In the genomic region with DNA sequence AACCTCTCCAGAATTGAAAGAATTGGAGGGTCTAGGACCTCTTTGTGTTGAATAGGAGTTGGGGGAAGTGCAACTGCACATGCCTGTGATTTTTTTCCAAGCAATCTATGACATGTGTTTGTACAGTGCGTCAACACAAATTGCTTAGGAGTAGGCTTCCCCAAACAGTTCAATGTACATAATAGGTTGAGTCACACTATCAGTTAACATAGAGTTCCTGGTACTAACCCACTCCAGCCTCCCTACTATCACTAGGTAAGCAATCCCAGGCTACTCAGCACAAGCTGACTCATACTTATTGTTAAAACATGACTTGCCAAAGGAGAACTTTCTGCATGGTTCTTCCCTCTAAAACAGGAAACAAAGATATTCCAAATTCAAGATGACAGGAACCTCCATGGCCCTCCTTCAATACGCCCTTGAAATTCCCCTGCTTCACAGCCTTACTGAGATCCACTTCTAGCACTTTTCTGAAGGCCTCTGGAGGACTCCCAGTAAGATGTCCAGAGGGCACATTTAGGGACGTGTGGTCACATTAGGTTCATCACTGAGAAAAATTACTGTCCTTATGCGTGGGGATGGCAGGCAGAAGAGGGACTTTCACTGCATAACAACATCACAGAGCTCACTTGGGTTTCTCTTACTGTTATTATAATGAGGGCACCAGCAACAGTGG, we compare ENCODE assay signal across 11 cellular contexts. TPM values are rescaled to one million over a fixed set of nuclear protein-coding genes. Genes with fewer than 3 reads are reported as not detected.
DNase-seq lines count a peak whose midpoint lies in the region; ATAC-seq and TF ChIP-seq lines count a peak whose summit lies in the region.
"Had no signal": no experiment of that assay in that cellular context is flagged by ENCODE, and none has a peak within 500 bp of the region (broad histone marks: within the 10 kb centered on the region; RNA-seq: fewer than 3 reads in every experiment).

No MANE protein-coding gene starts in this region.

- no peaks in the 10 kb centered on the region for H3K9me3 ChIP-seq in lung (ENCODE audit: control insufficient read depth in 2 of 2, insufficient read depth in 1 of 2, low read length in 1 of 2)
- H3K9me3 ChIP-seq in CD4-positive, alpha-beta T cell (ENCODE audit: control insufficient read depth, low read length) = no peaks in the 10 kb centered on the region

- peaks cover 10% of the 10 kb centered on the region for H3K4me1 Mint-ChIP-seq in CD14-positive monocyte
- no peaks in the 10 kb centered on the region for H3K4me1 Mint-ChIP-seq in activated T-helper 2 cell treated with anti-CD3 and anti-CD28 coated beads, Interferon-gamma antibody, Interleukin-2, Interleukin-4, amounts not matched to agents 10 μg/mL and 5 μg/mL and 100 μg/mL, durations not matched to agents 14 hours and 24 hours and 36 hours (ENCODE audit: low read depth)
- peaks cover 56% of the 10 kb centered on the region for H3K4me1 Mint-ChIP-seq in CD4-positive, alpha-beta T cell (ENCODE audit: low read depth)

- peaks cover 1 to 7% (median 3%) of the 10 kb centered on the region in 3 donors for H3K27me3 Mint-ChIP-seq in CD14-positive monocyte (ENCODE audit: low read depth in 3 of 3)
- no peaks in the 10 kb centered on the region for H3K27me3 Mint-ChIP-seq in activated T-helper 2 cell treated with anti-CD3 and anti-CD28 coated beads, Interferon-gamma antibody, Interleukin-2, Interleukin-4, amounts not matched to agents 10 μg/mL and 5 μg/mL and 100 μg/mL, durations not matched to agents 14 hours and 24 hours and 36 hours (ENCODE audit: low read depth)
- H3K27me3 Mint-ChIP-seq in CD4-positive, alpha-beta T cell = no peaks in the 10 kb centered on the region

- no peaks in the 10 kb centered on the region for H3K4me1 ChIP-seq in lung (ENCODE audit: control insufficient read depth in 2 of 2, insufficient read depth in 2 of 2, low read length in 2 of 2)
- H3K4me1 ChIP-seq: tibial artery had no signal

- ATAC-seq in lung (ENCODE audit: insufficient read depth, low FRiP score) = peak; percentile 80
- no peak for ATAC-seq in HG02678 (IDR thresholded peaks at IDR 0.05; ENCODE audit: unreplicated experiment)
- ATAC-seq in CD4-positive, alpha-beta T cell (ENCODE audit: poor library complexity) = no peak

- DNase-seq in CD14-positive monocyte (ENCODE audit: low spot score) = no peak
- peak; percentile 28 for DNase-seq in LNCaP clone FGC (ENCODE audit: low read depth)
- DNase-seq in astrocyte of the spinal cord (ENCODE audit: low read depth, low spot score) = peak; percentile 81
- DNase-seq in lung (ENCODE audit: low spot score) = no peak
- DNase-seq in activated T-helper 2 cell treated with anti-CD3 and anti-CD28 coated beads, Interferon-gamma antibody, Interleukin-2, Interleukin-4, amounts not matched to agents 10 μg/mL and 5 μg/mL and 100 μg/mL, durations not matched to agents 14 hours and 24 hours and 36 hours (ENCODE audit: low spot score) = no peak
- no peak for DNase-seq in NCI-H1092 (lab: John Stamatoyannopoulos, UW)
- DNase-seq in CD4-positive, alpha-beta T cell = no peak
- DNase-seq: activated CD4-positive, CD25-positive, alpha-beta regulatory T cell; tibial artery had no signal

- intact Hi-C loops in CD14-positive monocyte (cut with micrococcal nuclease) = no loop called here
- intact Hi-C loops in activated T-helper 2 cell treated with anti-CD3 and anti-CD28 coated beads, Interferon-gamma antibody, Interleukin-2, Interleukin-4, amounts not matched to agents 10 μg/mL and 5 μg/mL and 100 μg/mL, durations not matched to agents 14 hours and 24 hours and 36 hours (cut with micrococcal nuclease) = no loop called here
- intact Hi-C loops in CD4-positive, alpha-beta T cell (cut with DNase I, micrococcal nuclease) = no loop called here

- H3K9me3 Mint-ChIP-seq in CD14-positive monocyte = no peaks in the 10 kb centered on the region
- H3K9me3 Mint-ChIP-seq in activated T-helper 2 cell treated with anti-CD3 and anti-CD28 coated beads, Interferon-gamma antibody, Interleukin-2, Interleukin-4, amounts not matched to agents 10 μg/mL and 5 μg/mL and 100 μg/mL, durations not matched to agents 14 hours and 24 hours and 36 hours = no peaks in the 10 kb centered on the region
- H3K9me3 Mint-ChIP-seq in CD4-positive, alpha-beta T cell = no peaks in the 10 kb centered on the region
- H3K9me3 Mint-ChIP-seq: brain had no signal

- in situ Hi-C loops in astrocyte of the spinal cord (cut with HindIII; ENCODE audit: low sequenced_read_pairs) = no loop called here

- TF ChIP-seq CTCF in CD14-positive monocyte (IDR thresholded peaks at IDR 0.05) = no peak
- no peak for TF ChIP-seq CTCF in LNCaP clone FGC (IDR thresholded peaks at IDR 0.05; ENCODE audit: control insufficient read depth, extremely low read depth, insufficient read depth)
- TF ChIP-seq CTCF in astrocyte of the spinal cord (IDR thresholded peaks at IDR 0.05; ENCODE audit: low read depth, low read length) = no peak
- TF ChIP-seq CTCF in lung (IDR thresholded peaks at IDR 0.05; ENCODE audit: control extremely low read depth, extremely low read depth) = no peak
- no peak for TF ChIP-seq CTCF in CD4-positive, alpha-beta T cell (IDR thresholded peaks at IDR 0.05)

- peak overlapping the region in 4 of 7 donors; percentile 15 to 93 (median 49) for H3K27ac Mint-ChIP-seq in CD14-positive monocyte
- no peak overlapping the region for H3K27ac Mint-ChIP-seq in activated T-helper 2 cell treated with anti-CD3 and anti-CD28 coated beads, Interferon-gamma antibody, Interleukin-2, Interleukin-4, amounts not matched to agents 10 μg/mL and 5 μg/mL and 100 μg/mL, durations not matched to agents 14 hours and 24 hours and 36 hours
- no peak overlapping the region for H3K27ac Mint-ChIP-seq in CD4-positive, alpha-beta T cell

- CTCF ChIA-PET in CD4-positive, alpha-beta T cell (lab: Charles Lee) = interaction anchor here (1.0 kb wide), 1 partner anchor 14 kb away, joined by 3 read pairs; no protein-coding TSS in a partner anchor

- no peaks in the 10 kb centered on the region for H3K36me3 ChIP-seq in lung (ENCODE audit: control insufficient read depth in 2 of 2, insufficient read depth in 2 of 2, low read length in 2 of 2)
- H3K36me3 ChIP-seq: tibial artery had no signal

- H3K4me3 Mint-ChIP-seq in CD14-positive monocyte = no peak overlapping the region
- H3K4me3 Mint-ChIP-seq in activated T-helper 2 cell treated with anti-CD3 and anti-CD28 coated beads, Interferon-gamma antibody, Interleukin-2, Interleukin-4, amounts not matched to agents 10 μg/mL and 5 μg/mL and 100 μg/mL, durations not matched to agents 14 hours and 24 hours and 36 hours (ENCODE audit: low read depth) = no peak overlapping the region
- no peak overlapping the region for H3K4me3 Mint-ChIP-seq in CD4-positive, alpha-beta T cell
- H3K4me3 Mint-ChIP-seq: brain had no signal

- H3K36me3 Mint-ChIP-seq in CD14-positive monocyte = no peaks in the 10 kb centered on the region
- no peaks in the 10 kb centered on the region for H3K36me3 Mint-ChIP-seq in activated T-helper 2 cell treated with anti-CD3 and anti-CD28 coated beads, Interferon-gamma antibody, Interleukin-2, Interleukin-4, amounts not matched to agents 10 μg/mL and 5 μg/mL and 100 μg/mL, durations not matched to agents 14 hours and 24 hours and 36 hours (ENCODE audit: low read depth)
- peaks cover 8% of the 10 kb centered on the region for H3K36me3 Mint-ChIP-seq in CD4-positive, alpha-beta T cell (ENCODE audit: low read depth)
- H3K36me3 Mint-ChIP-seq: brain had no signal

- H3K4me3 ChIP-seq in LNCaP clone FGC (ENCODE audit: low read depth, low read length) (no peak overlapping the region), astrocyte of the spinal cord (ENCODE audit: low read depth, low read length) (no peak overlapping the region), lung (no peak overlapping the region)
- H3K4me3 ChIP-seq: tibial artery had no signal

- no peaks in the 10 kb centered on the region for H3K27me3 ChIP-seq in lung (ENCODE audit: control insufficient read depth, insufficient read depth)
- H3K27me3 ChIP-seq in CD4-positive, alpha-beta T cell (ENCODE audit: control insufficient read depth, insufficient read depth, low read length) = no peaks in the 10 kb centered on the region
- H3K27me3 ChIP-seq: tibial artery had no signal

- H3K27ac ChIP-seq in lung (ENCODE audit: low read depth in 1 of 2, low read length in 1 of 2) = no peak overlapping the region
- H3K27ac ChIP-seq in CD4-positive, alpha-beta T cell (ENCODE audit: low read depth, low read length) = no peak overlapping the region
- H3K27ac ChIP-seq: tibial artery had no signal

- WGBS in lung, 2 donors = 49 to 71% methylated on average over 4 of the region's 4 CpGs

- POLR2A ChIA-PET in CD4-positive, alpha-beta T cell (lab: Charles Lee) = no interaction called here

RNA-seq across cellular contexts. Expression of a gene that starts 8.4 kb away (rescaled TPM):
- polyA plus RNA-seq in CD14-positive monocyte (not detected), lung (1 to 10 TPM in 1 of 2 donors, under 1 TPM in 1; 0.94 to 4.3 TPM)
- 1 to 10 TPM in 1 of 2 donors, under 1 TPM in 1; 0.57 to 2.4 TPM for total RNA-seq in lung
- 0.34 TPM in 1 of 2 replicates, not detected in the other for total RNA-seq in activated T-helper 2 cell treated with anti-CD3 and anti-CD28 coated beads, Interferon-gamma antibody, Interleukin-2, Interleukin-4, amounts not matched to agents 10 μg/mL and 5 μg/mL and 100 μg/mL, durations not matched to agents 14 hours and 24 hours and 36 hours
- total RNA-seq in CD4-positive, alpha-beta T cell = 10 to 100 TPM; 12.5 to 14.9 TPM

RNA-seq across cellular contexts. Expression of a gene that starts 54.3 kb away (rescaled TPM):
- polyA plus RNA-seq in CD14-positive monocyte = not detected
- not detected for total RNA-seq in lung
- polyA plus RNA-seq in lung = not detected
- not detected in 2 replicates for total RNA-seq in activated T-helper 2 cell treated with anti-CD3 and anti-CD28 coated beads, Interferon-gamma antibody, Interleukin-2, Interleukin-4, amounts not matched to agents 10 μg/mL and 5 μg/mL and 100 μg/mL, durations not matched to agents 14 hours and 24 hours and 36 hours
- not detected for total RNA-seq in CD4-positive, alpha-beta T cell

RNA-seq across cellular contexts. Expression of a gene that starts 54.9 kb away (rescaled TPM):
- polyA plus RNA-seq in CD14-positive monocyte (10 to 100 TPM; 64.7 to 70.4 TPM), lung (10 to 100 TPM; 30.9 to 45.9 TPM)
- total RNA-seq in lung = 10 to 100 TPM; 40.2 to 55.9 TPM
- 43.6 and 48.3 TPM in 2 replicates for total RNA-seq in activated T-helper 2 cell treated with anti-CD3 and anti-CD28 coated beads, Interferon-gamma antibody, Interleukin-2, Interleukin-4, amounts not matched to agents 10 μg/mL and 5 μg/mL and 100 μg/mL, durations not matched to agents 14 hours and 24 hours and 36 hours
- total RNA-seq in CD4-positive, alpha-beta T cell = 10 to 100 TPM; 18.6 to 24.1 TPM

RNA-seq across cellular contexts. Expression of a gene that starts 55.1 kb away (rescaled TPM):
- polyA plus RNA-seq in CD14-positive monocyte = 10 to 100 TPM; 16.6 to 16.8 TPM
- total RNA-seq in lung = 10 to 100 TPM; 14.1 to 14.9 TPM
- 10 to 100 TPM; 12.5 to 14.1 TPM for polyA plus RNA-seq in lung
- total RNA-seq in activated T-helper 2 cell treated with anti-CD3 and anti-CD28 coated beads, Interferon-gamma antibody, Interleukin-2, Interleukin-4, amounts not matched to agents 10 μg/mL and 5 μg/mL and 100 μg/mL, durations not matched to agents 14 hours and 24 hours and 36 hours = 8.0 and 9.4 TPM in 2 replicates
- 1 to 10 TPM; 2.9 to 4.0 TPM for total RNA-seq in CD4-positive, alpha-beta T cell

Comparison
In these comparisons a context has a peak if more than half of its experiments do, and no peak if none do; other contexts are left out.
1. DNase-seq: peak in LNCaP clone FGC (single experiment) and astrocyte of the spinal cord (single experiment); none in CD14-positive monocyte (single experiment), lung (single experiment), activated T-helper 2 cell treated with anti-CD3 and anti-CD28 coated beads, Interferon-gamma antibody, Interleukin-2, Interleukin-4, amounts not matched to agents 10 μg/mL and 5 μg/mL and 100 μg/mL, durations not matched to agents 14 hours and 24 hours and 36 hours (single experiment), NCI-H1092 (single experiment) and CD4-positive, alpha-beta T cell (0 of 10).
2. H3K27ac Mint-ChIP-seq: peak in CD14-positive monocyte (4 of 7); none in activated T-helper 2 cell treated with anti-CD3 and anti-CD28 coated beads, Interferon-gamma antibody, Interleukin-2, Interleukin-4, amounts not matched to agents 10 μg/mL and 5 μg/mL and 100 μg/mL, durations not matched to agents 14 hours and 24 hours and 36 hours (single experiment) and CD4-positive, alpha-beta T cell (single experiment).